In genomic region chr14:55051426-55052258, GRCh38 we compare ENCODE assay signal across 8 cellular contexts. TPM values are rescaled to one million over a fixed set of nuclear protein-coding genes. Genes with fewer than 3 reads are reported as not detected.
A peak's percentile ranks its signal among the peaks of the same experiment; 100 is the strongest.
DNase-seq lines count a peak whose midpoint lies in the region; TF ChIP-seq lines count a peak whose summit lies in the region.

Gene MAPK1IP1L (plus strand): TSS chr14:55051647. CDS start chr14:55061684, 10,037 bp downstream.

- CTCF ChIA-PET in RWPE1 (lab: Yijun Ruan, JAX) = interaction anchor here (0.6 to 1.8 kb wide), 20 partner anchors 8 to 1443 kb away, joined by 3 to 13 read pairs (median 4); partner anchors contain the start of genes SOCS4 and WDHD1

- TF ChIP-seq CTCF in LNCaP clone FGC (IDR thresholded peaks at IDR 0.05; ENCODE audit: control insufficient read depth, extremely low read depth, insufficient read depth) = peak; percentile 98
- TF ChIP-seq CTCF in RWPE1 (conservative IDR thresholded peaks at IDR 0.05; ENCODE audit: low read depth) = peak; percentile 99
- TF ChIP-seq CTCF in fibroblast of pulmonary artery (IDR thresholded peaks at IDR 0.05; ENCODE audit: low read length, missing control alignments) = peak; percentile 51
- TF ChIP-seq CTCF in nephron (IDR thresholded peaks at IDR 0.05; ENCODE audit: unreplicated experiment in 3 of 3) = peak; percentile 100

- H3K27me3 Mint-ChIP-seq in activated T-helper 2 cell treated with anti-CD3 and anti-CD28 coated beads, Interferon-gamma antibody, Interleukin-2, Interleukin-4, amounts not matched to agents 10 μg/mL and 5 μg/mL and 100 μg/mL, durations not matched to agents 14 hours and 24 hours and 36 hours (ENCODE audit: low read depth) = no peaks in the 10 kb centered on the region
- no peaks in the 10 kb centered on the region for H3K27me3 Mint-ChIP-seq in nephron (ENCODE audit: low read depth)
- no peaks in the 10 kb centered on the region for H3K27me3 Mint-ChIP-seq in stimulated activated naive CD8-positive, alpha-beta T cell treated with anti-CD3 and anti-CD28 coated beads, Interleukin-15, Interleukin-2, amounts not matched to agents 100 ng/mL and 50 ng/mL, for 24 hours

- H3K27ac ChIP-seq in RWPE1 = peak within 1 kb of the TSS; percentile 98

- H3K4me3 Mint-ChIP-seq in activated T-helper 2 cell treated with anti-CD3 and anti-CD28 coated beads, Interferon-gamma antibody, Interleukin-2, Interleukin-4, amounts not matched to agents 10 μg/mL and 5 μg/mL and 100 μg/mL, durations not matched to agents 14 hours and 24 hours and 36 hours (ENCODE audit: low read depth) = peak within 1 kb of the TSS; percentile 86
- peak within 1 kb of the TSS; percentile 86 to 93 (median 93) for H3K4me3 Mint-ChIP-seq in nephron
- H3K4me3 Mint-ChIP-seq in stimulated activated naive CD8-positive, alpha-beta T cell treated with anti-CD3 and anti-CD28 coated beads, Interleukin-15, Interleukin-2, amounts not matched to agents 100 ng/mL and 50 ng/mL, for 24 hours = peak within 1 kb of the TSS; percentile 92

- POLR2A ChIA-PET in RWPE1 (lab: Yijun Ruan, JAX; ENCODE audit: low non-redundant PET) = interaction anchor here (0.6 to 1.0 kb wide), 3 partner anchors 109 to 805 kb away, joined by 3 to 6 read pairs (median 3); no protein-coding TSS in a partner anchor

- intact Hi-C loops in activated T-helper 2 cell treated with anti-CD3 and anti-CD28 coated beads, Interferon-gamma antibody, Interleukin-2, Interleukin-4, amounts not matched to agents 10 μg/mL and 5 μg/mL and 100 μg/mL, durations not matched to agents 14 hours and 24 hours and 36 hours (cut with micrococcal nuclease) = loop anchor here (1.0 to 5.0 kb wide), 2 partner anchors 24 to 149 kb away; partner anchors contain the start of genes GCH1, SOCS4 and WDHD1

- peaks cover 30% of the 10 kb centered on the region for H3K36me3 Mint-ChIP-seq in activated T-helper 2 cell treated with anti-CD3 and anti-CD28 coated beads, Interferon-gamma antibody, Interleukin-2, Interleukin-4, amounts not matched to agents 10 μg/mL and 5 μg/mL and 100 μg/mL, durations not matched to agents 14 hours and 24 hours and 36 hours (ENCODE audit: low read depth)
- peaks cover 38% of the 10 kb centered on the region for H3K36me3 Mint-ChIP-seq in nephron (ENCODE audit: low read depth)
- peaks cover 39% of the 10 kb centered on the region for H3K36me3 Mint-ChIP-seq in stimulated activated naive CD8-positive, alpha-beta T cell treated with anti-CD3 and anti-CD28 coated beads, Interleukin-15, Interleukin-2, amounts not matched to agents 100 ng/mL and 50 ng/mL, for 24 hours (ENCODE audit: low read depth)

- no peaks in the 10 kb centered on the region for H3K9me3 Mint-ChIP-seq in activated T-helper 2 cell treated with anti-CD3 and anti-CD28 coated beads, Interferon-gamma antibody, Interleukin-2, Interleukin-4, amounts not matched to agents 10 μg/mL and 5 μg/mL and 100 μg/mL, durations not matched to agents 14 hours and 24 hours and 36 hours
- H3K9me3 Mint-ChIP-seq in nephron = no peaks in the 10 kb centered on the region
- H3K9me3 Mint-ChIP-seq in stimulated activated naive CD8-positive, alpha-beta T cell treated with anti-CD3 and anti-CD28 coated beads, Interleukin-15, Interleukin-2, amounts not matched to agents 100 ng/mL and 50 ng/mL, for 24 hours = no peaks in the 10 kb centered on the region

- H3K4me3 ChIP-seq in LNCaP clone FGC (ENCODE audit: low read depth, low read length) (peak within 1 kb of the TSS; percentile 88), fibroblast of pulmonary artery (replicated peaks; ENCODE audit: low read depth, low read length) (peak within 1 kb of the TSS; percentile 99)

- H3K27ac Mint-ChIP-seq in activated T-helper 2 cell treated with anti-CD3 and anti-CD28 coated beads, Interferon-gamma antibody, Interleukin-2, Interleukin-4, amounts not matched to agents 10 μg/mL and 5 μg/mL and 100 μg/mL, durations not matched to agents 14 hours and 24 hours and 36 hours = peak within 1 kb of the TSS; percentile 92
- H3K27ac Mint-ChIP-seq in nephron = peak within 1 kb of the TSS; percentile 99 to 100 (median 100)
- H3K27ac Mint-ChIP-seq in stimulated activated naive CD8-positive, alpha-beta T cell treated with anti-CD3 and anti-CD28 coated beads, Interleukin-15, Interleukin-2, amounts not matched to agents 100 ng/mL and 50 ng/mL, for 24 hours = peak within 1 kb of the TSS; percentile 97

- peaks cover 35% of the 10 kb centered on the region for H3K4me1 Mint-ChIP-seq in activated T-helper 2 cell treated with anti-CD3 and anti-CD28 coated beads, Interferon-gamma antibody, Interleukin-2, Interleukin-4, amounts not matched to agents 10 μg/mL and 5 μg/mL and 100 μg/mL, durations not matched to agents 14 hours and 24 hours and 36 hours (ENCODE audit: low read depth)
- peaks cover 29% of the 10 kb centered on the region for H3K4me1 Mint-ChIP-seq in nephron
- H3K4me1 Mint-ChIP-seq in stimulated activated naive CD8-positive, alpha-beta T cell treated with anti-CD3 and anti-CD28 coated beads, Interleukin-15, Interleukin-2, amounts not matched to agents 100 ng/mL and 50 ng/mL, for 24 hours (ENCODE audit: low read depth) = peaks cover 43% of the 10 kb centered on the region

- DNase-seq in EL = peak; percentile 97
- peak; percentile 67 for DNase-seq in GOT3 (lab: John Stamatoyannopoulos, UW)
- DNase-seq in LNCaP clone FGC (ENCODE audit: low read depth) = peak; percentile 75
- DNase-seq in RWPE1 (ENCODE audit: low spot score) = peak; percentile 97
- peak; percentile 89 for DNase-seq in activated T-helper 2 cell treated with anti-CD3 and anti-CD28 coated beads, Interferon-gamma antibody, Interleukin-2, Interleukin-4, amounts not matched to agents 10 μg/mL and 5 μg/mL and 100 μg/mL, durations not matched to agents 14 hours and 24 hours and 36 hours (ENCODE audit: low spot score)
- peak; percentile 96 for DNase-seq in fibroblast of pulmonary artery (ENCODE audit: low read depth)

RNA-seq across cellular contexts. Expression of gene MAPK1IP1L, which starts in this region (rescaled TPM):
- 145 and 148 TPM in 2 replicates for total RNA-seq in activated T-helper 2 cell treated with anti-CD3 and anti-CD28 coated beads, Interferon-gamma antibody, Interleukin-2, Interleukin-4, amounts not matched to agents 10 μg/mL and 5 μg/mL and 100 μg/mL, durations not matched to agents 14 hours and 24 hours and 36 hours

Comparison
In these comparisons a context has a peak if more than half of its experiments do, and no peak if none do; other contexts are left out.
1. Peak in every context shown above with its lines: DNase-seq, H3K4me3 ChIP-seq and H3K27ac ChIP-seq.